ENCODE assay signal across 1 cellular context in the genomic region with DNA sequence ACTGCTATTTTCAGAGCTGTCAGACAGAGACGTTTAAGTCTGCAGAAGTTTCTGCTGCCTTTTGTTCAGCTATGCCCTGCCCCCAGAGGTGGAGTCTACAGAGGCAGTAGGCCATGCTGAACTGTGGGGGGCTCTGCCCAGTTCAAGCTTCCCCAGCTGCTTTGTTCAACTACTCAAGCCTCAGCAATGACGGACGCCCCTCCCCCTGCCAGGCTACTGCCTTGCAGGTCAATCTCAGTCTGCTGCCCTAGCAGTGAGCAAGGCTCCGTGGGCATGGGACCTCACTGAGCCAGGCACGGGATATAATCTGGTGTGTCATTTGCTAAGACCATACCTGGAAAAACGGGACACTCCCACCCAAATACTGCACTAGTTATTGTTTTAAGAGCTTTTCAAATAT.
TF ChIP-seq lines count a peak whose summit lies in the region.

No MANE protein-coding gene starts in this region.

TF ChIP-seq in GM23338, 12 proteins besides CTCF, POLR2A, EP300 and RAD21 (continued from another document):
- no peak for TF ChIP-seq CREB1 (CRISPR knock-in tag; IDR thresholded peaks at IDR 0.05; ENCODE audit: low read depth)
- no peak for TF ChIP-seq POLR2AphosphoS5 (IDR thresholded peaks at IDR 0.05; ENCODE audit: low read depth)
TF ChIP-seq in GM23338: peak in this region for 0.
